ENCODE assay signal across 1 cellular context in the genomic region with DNA sequence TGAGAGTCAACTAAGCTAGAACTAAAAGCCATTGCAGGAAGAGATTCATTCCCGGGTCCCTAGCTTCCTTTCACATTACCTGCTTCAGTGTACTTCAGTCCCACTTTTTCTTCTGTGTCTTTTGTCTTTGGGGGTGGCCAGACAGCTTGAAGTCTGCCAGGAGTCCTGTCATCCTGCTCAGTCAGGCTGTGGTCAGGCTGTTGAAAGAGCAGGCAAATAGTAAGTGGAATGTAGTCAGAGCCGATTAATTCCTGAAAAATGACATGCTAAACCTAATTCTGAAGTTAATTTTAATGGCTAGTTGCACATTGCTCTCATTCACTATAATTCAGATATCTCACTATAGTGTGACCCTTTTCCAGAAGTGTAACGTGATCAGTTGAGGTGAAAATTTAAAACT.
TF ChIP-seq lines count a peak whose summit lies in the region.

No MANE protein-coding gene starts in this region.

TF ChIP-seq in GM23338, 12 proteins besides CTCF, POLR2A, EP300 and RAD21 (continued from another document):
- TF ChIP-seq, protein P1, sequence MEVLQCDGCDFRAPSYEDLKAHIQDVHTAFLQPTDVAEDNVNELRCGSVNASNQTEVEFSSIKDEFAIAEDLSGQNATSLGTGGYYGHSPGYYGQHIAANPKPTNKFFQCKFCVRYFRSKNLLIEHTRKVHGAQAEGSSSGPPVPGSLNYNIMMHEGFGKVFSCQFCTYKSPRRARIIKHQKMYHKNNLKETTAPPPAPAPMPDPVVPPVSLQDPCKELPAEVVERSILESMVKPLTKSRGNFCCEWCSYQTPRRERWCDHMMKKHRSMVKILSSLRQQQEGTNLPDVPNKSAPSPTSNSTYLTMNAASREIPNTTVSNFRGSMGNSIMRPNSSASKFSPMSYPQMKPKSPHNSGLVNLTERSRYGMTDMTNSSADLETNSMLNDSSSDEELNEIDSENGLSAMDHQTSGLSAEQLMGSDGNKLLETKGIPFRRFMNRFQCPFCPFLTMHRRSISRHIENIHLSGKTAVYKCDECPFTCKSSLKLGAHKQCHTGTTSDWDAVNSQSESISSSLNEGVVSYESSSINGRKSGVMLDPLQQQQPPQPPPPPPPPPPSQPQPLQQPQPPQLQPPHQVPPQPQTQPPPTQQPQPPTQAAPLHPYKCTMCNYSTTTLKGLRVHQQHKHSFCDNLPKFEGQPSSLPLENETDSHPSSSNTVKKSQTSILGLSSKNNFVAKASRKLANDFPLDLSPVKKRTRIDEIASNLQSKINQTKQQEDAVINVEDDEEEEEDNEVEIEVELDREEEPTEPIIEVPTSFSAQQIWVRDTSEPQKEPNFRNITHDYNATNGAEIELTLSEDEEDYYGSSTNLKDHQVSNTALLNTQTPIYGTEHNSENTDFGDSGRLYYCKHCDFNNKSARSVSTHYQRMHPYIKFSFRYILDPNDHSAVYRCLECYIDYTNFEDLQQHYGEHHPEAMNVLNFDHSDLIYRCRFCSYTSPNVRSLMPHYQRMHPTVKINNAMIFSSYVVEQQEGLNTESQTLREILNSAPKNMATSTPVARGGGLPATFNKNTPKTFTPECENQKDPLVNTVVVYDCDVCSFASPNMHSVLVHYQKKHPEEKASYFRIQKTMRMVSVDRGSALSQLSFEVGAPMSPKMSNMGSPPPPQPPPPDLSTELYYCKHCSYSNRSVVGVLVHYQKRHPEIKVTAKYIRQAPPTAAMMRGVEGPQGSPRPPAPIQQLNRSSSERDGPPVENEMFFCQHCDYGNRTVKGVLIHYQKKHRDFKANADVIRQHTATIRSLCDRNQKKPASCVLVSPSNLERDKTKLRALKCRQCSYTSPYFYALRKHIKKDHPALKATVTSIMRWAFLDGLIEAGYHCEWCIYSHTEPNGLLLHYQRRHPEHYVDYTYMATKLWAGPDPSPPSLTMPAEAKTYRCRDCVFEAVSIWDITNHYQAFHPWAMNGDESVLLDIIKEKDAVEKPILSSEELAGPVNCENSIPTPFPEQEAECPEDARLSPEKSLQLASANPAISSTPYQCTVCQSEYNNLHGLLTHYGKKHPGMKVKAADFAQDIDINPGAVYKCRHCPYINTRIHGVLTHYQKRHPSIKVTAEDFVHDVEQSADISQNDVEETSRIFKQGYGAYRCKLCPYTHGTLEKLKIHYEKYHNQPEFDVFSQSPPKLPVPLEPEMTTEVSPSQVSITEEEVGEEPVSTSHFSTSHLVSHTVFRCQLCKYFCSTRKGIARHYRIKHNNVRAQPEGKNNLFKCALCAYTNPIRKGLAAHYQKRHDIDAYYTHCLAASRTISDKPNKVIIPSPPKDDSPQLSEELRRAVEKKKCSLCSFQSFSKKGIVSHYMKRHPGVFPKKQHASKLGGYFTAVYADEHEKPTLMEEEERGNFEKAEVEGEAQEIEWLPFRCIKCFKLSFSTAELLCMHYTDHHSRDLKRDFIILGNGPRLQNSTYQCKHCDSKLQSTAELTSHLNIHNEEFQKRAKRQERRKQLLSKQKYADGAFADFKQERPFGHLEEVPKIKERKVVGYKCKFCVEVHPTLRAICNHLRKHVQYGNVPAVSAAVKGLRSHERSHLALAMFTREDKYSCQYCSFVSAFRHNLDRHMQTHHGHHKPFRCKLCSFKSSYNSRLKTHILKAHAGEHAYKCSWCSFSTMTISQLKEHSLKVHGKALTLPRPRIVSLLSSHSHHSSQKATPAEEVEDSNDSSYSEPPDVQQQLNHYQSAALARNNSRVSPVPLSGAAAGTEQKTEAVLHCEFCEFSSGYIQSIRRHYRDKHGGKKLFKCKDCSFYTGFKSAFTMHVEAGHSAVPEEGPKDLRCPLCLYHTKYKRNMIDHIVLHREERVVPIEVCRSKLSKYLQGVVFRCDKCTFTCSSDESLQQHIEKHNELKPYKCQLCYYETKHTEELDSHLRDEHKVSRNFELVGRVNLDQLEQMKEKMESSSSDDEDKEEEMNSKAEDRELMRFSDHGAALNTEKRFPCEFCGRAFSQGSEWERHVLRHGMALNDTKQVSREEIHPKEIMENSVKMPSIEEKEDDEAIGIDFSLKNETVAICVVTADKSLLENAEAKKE (CRISPR knock-in tag; IDR thresholded peaks at IDR 0.05) = no peak
